In genomic region chr7:134755422-134756022, GRCh38 we compare ENCODE assay signal across 7 cellular contexts. TPM values are rescaled to one million over a fixed set of nuclear protein-coding genes. Genes with fewer than 3 reads are reported as not detected.
A peak's percentile ranks its signal among the peaks of the same experiment; 100 is the strongest.
DNase-seq lines count a peak whose midpoint lies in the region; ATAC-seq and TF ChIP-seq lines count a peak whose summit lies in the region.

No MANE protein-coding gene starts in this region.

- H4K91ac ChIP-seq in H9 (ENCODE audit: insufficient read length, low read depth, low read length), result no peak overlapping the region

- no peak overlapping the region for H2BK12ac ChIP-seq in H9 (ENCODE audit: insufficient read length, low read depth, low read length)

- H3K4me3 Mint-ChIP-seq in H9, result no peak overlapping the region
- H3K4me3 Mint-ChIP-seq in activated CD4-positive, alpha-beta T cell treated with anti-CD3 and anti-CD28 coated beads for 36 hours, result no peak overlapping the region

- no peak overlapping the region for H3K9ac ChIP-seq in H9 (ENCODE audit: extremely low read depth, insufficient read length, low read length)

- H3K27ac Mint-ChIP-seq in H9, result no peak overlapping the region; a peak in 1 of 7 replicates
- no peak overlapping the region for H3K27ac Mint-ChIP-seq in activated CD4-positive, alpha-beta T cell treated with anti-CD3 and anti-CD28 coated beads for 36 hours

- no peak overlapping the region for H2BK120ac ChIP-seq in H9 (ENCODE audit: low read depth, low read length, poor library complexity, severe bottlenecking)

- no peak overlapping the region for H3K4me3 ChIP-seq in fibroblast of the aortic adventitia (ENCODE audit: low read depth, low read length)

- H3K27me3 Mint-ChIP-seq in H9 (ENCODE audit: low read depth), result no peaks in the 10 kb centered on the region
- no peaks in the 10 kb centered on the region for H3K27me3 Mint-ChIP-seq in activated CD4-positive, alpha-beta T cell treated with anti-CD3 and anti-CD28 coated beads for 36 hours

- H3K14ac ChIP-seq in H9 (ENCODE audit: insufficient read depth, low read length), result no peak overlapping the region

- POLR2A ChIA-PET in activated CD4-positive, alpha-beta T cell treated with anti-CD3 and anti-CD28 coated beads for 36 hours (lab: Charles Lee), result no interaction called here

- no CpG with 5 or more reads among the region's 1 CpG for WGBS in H9 (ENCODE audit: extremely low coverage, insufficient read length, low lambda C conversion rate)

- no peak for DNase-seq in H9
- peak; percentile 74 for DNase-seq in activated CD4-positive, alpha-beta T cell treated with anti-CD3 and anti-CD28 coated beads for 36 hours
- DNase-seq in fibroblast of the aortic adventitia (ENCODE audit: low read depth), result peak; percentile 62
- DNase-seq in stimulated activated CD8-positive, alpha-beta memory T cell treated with anti-CD3 and anti-CD28 coated beads, Interleukin-12 subunit alpha, Interleukin-12 subunit beta, amount 100 ng/mL, for 1 hour (ENCODE audit: low read depth), result peak; percentile 6
- no peak for DNase-seq in NCI-H1436 treated with DMSO at 0.1 percent for 48 hours (lab: John Stamatoyannopoulos, UW)
- DNase-seq in NCI-H1092 treated with DMSO at 0.1 percent for 48 hours (lab: John Stamatoyannopoulos, UW), result no peak

- no peaks in the 10 kb centered on the region for H3K79me1 ChIP-seq in H9 (ENCODE audit: insufficient read depth, low read depth, low read length, poor library complexity, severe bottlenecking)

- no peak overlapping the region for H2AK5ac ChIP-seq in H9 (ENCODE audit: insufficient read length, low read length)

- H3K56ac ChIP-seq in H9 (ENCODE audit: insufficient read length, low read depth, low read length), result no peak overlapping the region

- H4K5ac ChIP-seq in H9 (ENCODE audit: insufficient read length, low read depth, low read length), result no peak overlapping the region

- no peak overlapping the region for H4K8ac ChIP-seq in H9 (replicated peaks; ENCODE audit: insufficient read length, low read depth, low read length)

- no peaks in the 10 kb centered on the region for H3K4me1 ChIP-seq in H9 (ENCODE audit: insufficient read depth, low read length)

- H4K20me1 ChIP-seq in H9 (ENCODE audit: control insufficient read depth, insufficient read depth, insufficient read length), result no peaks in the 10 kb centered on the region

- no peak overlapping the region for H2BK15ac ChIP-seq in H9 (ENCODE audit: low read depth, low read length)

- H3K4ac ChIP-seq in H9 (ENCODE audit: low read depth, low read length), result no peak overlapping the region

- no peaks in the 10 kb centered on the region for H3K36me3 Mint-ChIP-seq in H9 (ENCODE audit: insufficient read depth in 1 of 3, low read depth in 3 of 3)
- peaks cover 3% of the 10 kb centered on the region for H3K36me3 Mint-ChIP-seq in activated CD4-positive, alpha-beta T cell treated with anti-CD3 and anti-CD28 coated beads for 36 hours (ENCODE audit: low read depth)

- H3K23me2 ChIP-seq in H9 (ENCODE audit: insufficient read length, low read depth, low read length, poor library complexity, severe bottlenecking), result no peaks in the 10 kb centered on the region

- TF ChIP-seq CTCF in H9 (conservative IDR thresholded peaks at IDR 0.05) (peak; percentile 62), fibroblast of the aortic adventitia (IDR thresholded peaks at IDR 0.05; ENCODE audit: insufficient read depth, low read length) (peak; percentile 83)

- no peak overlapping the region for H3K27ac ChIP-seq in H9 (ENCODE audit: insufficient read length, low read depth, low read length)

- no peak overlapping the region for H2BK5ac ChIP-seq in H9 (ENCODE audit: insufficient read length, low read length)

- H3K27me3 ChIP-seq in H9 (ENCODE audit: insufficient read depth, low read length), result no peaks in the 10 kb centered on the region

- no peak overlapping the region for H3K23ac ChIP-seq in H9 (ENCODE audit: insufficient read length, low read depth, low read length)

- no peaks in the 10 kb centered on the region for H3K4me1 Mint-ChIP-seq in H9
- H3K4me1 Mint-ChIP-seq in activated CD4-positive, alpha-beta T cell treated with anti-CD3 and anti-CD28 coated beads for 36 hours, result peaks cover 10% of the 10 kb centered on the region

- H3K9me3 Mint-ChIP-seq in H9, result no peaks in the 10 kb centered on the region; a peak in 1 of 5 replicates
- no peaks in the 10 kb centered on the region for H3K9me3 Mint-ChIP-seq in activated CD4-positive, alpha-beta T cell treated with anti-CD3 and anti-CD28 coated beads for 36 hours (ENCODE audit: low read depth)

- H3K79me2 ChIP-seq in H9 (ENCODE audit: insufficient read depth, low read length), result no peaks in the 10 kb centered on the region

- H3T11ph ChIP-seq in H9 (ENCODE audit: low read length), result no peak overlapping the region

- H3K9me3 ChIP-seq in H9 (ENCODE audit: control insufficient read depth, low read depth, low read length), result no peaks in the 10 kb centered on the region

- CTCF ChIA-PET in activated CD4-positive, alpha-beta T cell treated with anti-CD3 and anti-CD28 coated beads for 36 hours (lab: Charles Lee), result interaction anchor here (1.0 to 2.2 kb wide), 3 partner anchors 66 to 124 kb away, joined by 5 to 8 read pairs (median 7); no protein-coding TSS in a partner anchor

- no peak overlapping the region for H2AFZ ChIP-seq in H9 (ENCODE audit: low read length)

- H2BK20ac ChIP-seq in H9 (ENCODE audit: low read depth, low read length, poor library complexity, severe bottlenecking), result no peak overlapping the region

- intact Hi-C loops in activated CD4-positive, alpha-beta T cell treated with anti-CD3 and anti-CD28 coated beads for 36 hours (cut with DNase I, micrococcal nuclease), result loop anchor here in 1 of 2 experiments (1.0 kb wide), 1 partner anchor 65 kb away; no protein-coding TSS in a partner anchor

- peak; percentile 44 for ATAC-seq in activated CD4-positive, alpha-beta T cell treated with anti-CD3 and anti-CD28 coated beads for 36 hours
- no peak for ATAC-seq in HG02981 (IDR thresholded peaks at IDR 0.05; ENCODE audit: unreplicated experiment)

- H3K18ac ChIP-seq in H9 (ENCODE audit: insufficient read length, low read depth, low read length), result no peak overlapping the region

- no peak overlapping the region for H3K4me2 ChIP-seq in H9 (ENCODE audit: insufficient read depth, insufficient read length, low read length)

RNA-seq across cellular contexts. Expression of gene CALD1, which starts 23.9 kb away (rescaled TPM):
- total RNA-seq in H9 (2021) (107 and 118 TPM in 2 replicates), fibroblast of the aortic adventitia (ENCODE audit: low replicate concordance) (201 and 686 TPM in 2 replicates)
- total RNA-seq in activated CD4-positive, alpha-beta T cell treated with anti-CD3 and anti-CD28 coated beads for 36 hours, result 1 to 10 TPM; 8.5 to 8.7 TPM

Comparison
In these comparisons a context has a peak if more than half of its experiments do, and no peak if none do; other contexts are left out.
1. DNase-seq: peak in activated CD4-positive, alpha-beta T cell treated with anti-CD3 and anti-CD28 coated beads for 36 hours (single experiment), fibroblast of the aortic adventitia (single experiment) and stimulated activated CD8-positive, alpha-beta memory T cell treated with anti-CD3 and anti-CD28 coated beads, Interleukin-12 subunit alpha, Interleukin-12 subunit beta, amount 100 ng/mL, for 1 hour (single experiment); none in H9 (single experiment), NCI-H1436 treated with DMSO at 0.1 percent for 48 hours (single experiment) and NCI-H1092 treated with DMSO at 0.1 percent for 48 hours (single experiment).
2. RNA of gene CALD1, which starts 23.9 kb away (total RNA-seq): 201 to 686 TPM in fibroblast of the aortic adventitia and 107 to 118 TPM in H9; 8.5 to 8.7 TPM in activated CD4-positive, alpha-beta T cell treated with anti-CD3 and anti-CD28 coated beads for 36 hours; every median in the first group is over 10 times any median in the second.